ENCODE assay signal across 29 cellular contexts in genomic region chr2:129438501-129439057, GRCh38.
"Had no signal": no experiment of that assay in that cellular context is flagged by ENCODE, and none has a peak within 500 bp of the region (broad histone marks: within the 10 kb centered on the region; RNA-seq: fewer than 3 reads in every experiment).

No MANE protein-coding gene starts in this region.

- DNase-seq: activated CD4-positive, alpha-beta T cell treated with anti-CD3 and anti-CD28 coated beads for 1 hour; activated CD4-positive, alpha-beta T cell treated with anti-CD3 and anti-CD28 coated beads for 48 hours; activated CD4-positive, alpha-beta T cell treated with anti-CD3 and anti-CD28 coated beads, Interleukin-2, amount 50 U/mL, for 4 hours; activated CD4-positive, CD25-positive, alpha-beta regulatory T cell; activated CD8-positive, alpha-beta T cell treated with anti-CD3 and anti-CD28 coated beads, Interleukin-2, amount 10 ng/mL, durations not matched to agents 7 days and 5 days; activated gamma-delta T cell; activated naive CD4-positive, alpha-beta T cell treated with Interleukin-2 at 50 U/mL for 16 hours; activated naive CD8-positive, alpha-beta T cell treated with anti-CD3 and anti-CD28 coated beads, Interleukin-2, amount 10 ng/mL, durations not matched to agents 7 days and 5 days; activated T-cell treated with anti-CD3 and anti-CD28 coated beads, Interleukin-2, amount 50 U/mL, for 24 hours; amygdala; Karpas-422; KBM-7; MG63; MV-4-11; NCI-H1092; NCI-H1436 treated with DMSO at 0.1 percent for 48 hours; NCI-H2029; NCI-H345; NCI-H524 treated with DMSO at 0.1 percent for 48 hours; PC-3; Peyer's patch; RPMI8226; SIG-M5; SW 1271; T-helper 1 cell; T1000; WERI-Rb-1 had no signal

- H3K36me3 ChIP-seq: ascending aorta, cardiac muscle cell, MG63, Peyer's patch, WERI-Rb-1 had no signal

- H3K27me3 ChIP-seq: ascending aorta, cardiac muscle cell, MG63, Peyer's patch had no signal

- H3K4me3 ChIP-seq: ascending aorta, cardiac muscle cell, MG63, Peyer's patch had no signal

- H3K4me1 ChIP-seq: ascending aorta, Peyer's patch had no signal

- H3K27ac ChIP-seq: ascending aorta, cardiac muscle cell, Peyer's patch, WERI-Rb-1 had no signal

- H3K9me3 ChIP-seq: ascending aorta, MG63, Peyer's patch had no signal
